Comparison of ENCODE assay signal across 8 cellular contexts in the genomic region with DNA sequence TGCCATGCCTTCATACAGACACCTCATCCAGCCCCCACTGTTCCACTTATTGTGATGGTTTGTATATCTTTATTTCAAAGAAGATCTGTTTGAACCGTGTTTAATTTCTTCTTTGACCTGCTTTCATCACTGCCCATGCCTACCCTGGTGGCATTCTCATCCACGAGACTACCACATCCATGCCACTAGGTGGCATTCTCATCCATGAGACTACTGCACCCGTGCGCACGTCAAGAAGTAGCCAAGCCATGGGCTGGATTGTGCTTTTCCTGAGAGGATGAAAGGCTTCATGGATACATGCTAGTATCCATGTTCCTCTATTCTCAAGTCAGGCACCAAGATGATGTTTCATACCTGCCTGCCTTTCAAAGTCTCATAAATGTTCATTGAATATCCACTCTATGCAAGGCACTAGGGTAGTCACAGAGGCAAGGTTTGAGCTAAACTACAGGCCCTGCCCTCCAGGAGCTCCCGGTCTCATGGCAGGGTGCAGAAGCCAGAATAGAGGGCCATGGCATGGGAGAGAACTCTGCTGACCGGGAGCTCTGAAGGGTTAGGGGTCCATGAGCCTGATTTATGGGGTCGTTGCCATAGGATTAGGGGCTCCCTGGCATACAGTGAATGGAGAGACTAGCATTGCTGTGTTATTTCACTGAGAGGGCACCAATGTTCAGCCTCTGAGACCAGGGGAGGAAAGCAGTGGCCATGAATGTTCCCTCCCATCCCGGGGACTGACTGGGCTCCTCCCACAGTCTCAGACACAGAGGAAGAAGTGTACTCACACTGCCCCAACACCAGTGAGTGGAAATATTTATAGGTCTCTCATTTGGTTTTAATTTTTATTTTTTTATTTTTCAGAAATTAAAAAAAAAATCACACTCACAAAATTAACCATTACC. TPM values are rescaled to one million over a fixed set of nuclear protein-coding genes. Genes with fewer than 3 reads are reported as not detected.
DNase-seq lines count a peak whose midpoint lies in the region; ATAC-seq, FAIRE-seq and TF ChIP-seq lines count a peak whose summit lies in the region.

No MANE protein-coding gene starts in this region.

- H3K36me3 Mint-ChIP-seq in activated CD8-positive, alpha-beta memory T cell treated with anti-CD3 and anti-CD28 coated beads, Interleukin-2, amount 10 ng/mL, durations not matched to agents 7 days and 5 days, result peaks cover 7% of the 10 kb centered on the region
- peaks cover 16% of the 10 kb centered on the region for H3K36me3 Mint-ChIP-seq in activated CD4-positive, alpha-beta memory T cell treated with anti-CD3 and anti-CD28 coated beads, Interleukin-2, amount 10 ng/mL, durations not matched to agents 7 days and 5 days (ENCODE audit: low read depth)
- H3K36me3 Mint-ChIP-seq in osteocyte (ENCODE audit: unreplicated experiment), result peaks cover 7% of the 10 kb centered on the region

- peak; percentile 66 for ATAC-seq in activated CD8-positive, alpha-beta memory T cell treated with anti-CD3 and anti-CD28 coated beads, Interleukin-2, amount 10 ng/mL, durations not matched to agents 7 days and 5 days

- H3K9me3 Mint-ChIP-seq in activated CD8-positive, alpha-beta memory T cell treated with anti-CD3 and anti-CD28 coated beads, Interleukin-2, amount 10 ng/mL, durations not matched to agents 7 days and 5 days (ENCODE audit: low read depth), result no peaks in the 10 kb centered on the region
- no peaks in the 10 kb centered on the region for H3K9me3 Mint-ChIP-seq in activated CD4-positive, alpha-beta memory T cell treated with anti-CD3 and anti-CD28 coated beads, Interleukin-2, amount 10 ng/mL, durations not matched to agents 7 days and 5 days
- H3K9me3 Mint-ChIP-seq in osteocyte (ENCODE audit: unreplicated experiment), result no peaks in the 10 kb centered on the region

- peak; percentile 48 for DNase-seq in activated CD8-positive, alpha-beta memory T cell treated with anti-CD3 and anti-CD28 coated beads, Interleukin-2, amount 10 ng/mL, durations not matched to agents 7 days and 5 days
- DNase-seq in activated CD8-positive, alpha-beta memory T cell treated with anti-CD3 and anti-CD28 coated beads, Interleukin-2, amount 50 U/mL, for 4 hours, result no peak
- peak; percentile 10 for DNase-seq in H54 (ENCODE audit: insufficient read length, low spot score)
- DNase-seq in NCI-H1930 (lab: John Stamatoyannopoulos, UW), result peak; percentile 24 to 28
- peak; percentile 25 for DNase-seq in activated CD4-positive, alpha-beta memory T cell treated with anti-CD3 and anti-CD28 coated beads, Interleukin-2, amount 10 ng/mL, durations not matched to agents 7 days and 5 days
- peak; percentile 62 for DNase-seq in fibroblast of villous mesenchyme (ENCODE audit: low read depth)
- no peak for DNase-seq in osteocyte (ENCODE audit: extremely low spot score, unreplicated experiment)
- no peak for DNase-seq in GOT3 (lab: John Stamatoyannopoulos, UW)

- H3K4me3 ChIP-seq in fibroblast of villous mesenchyme (ENCODE audit: low read depth, low read length), result no peak overlapping the region

- H3K27me3 Mint-ChIP-seq in activated CD8-positive, alpha-beta memory T cell treated with anti-CD3 and anti-CD28 coated beads, Interleukin-2, amount 10 ng/mL, durations not matched to agents 7 days and 5 days, result no peaks in the 10 kb centered on the region
- no peaks in the 10 kb centered on the region for H3K27me3 Mint-ChIP-seq in activated CD4-positive, alpha-beta memory T cell treated with anti-CD3 and anti-CD28 coated beads, Interleukin-2, amount 10 ng/mL, durations not matched to agents 7 days and 5 days
- H3K27me3 Mint-ChIP-seq in osteocyte (ENCODE audit: unreplicated experiment), result no peaks in the 10 kb centered on the region

- peak; percentile 96 for FAIRE-seq in H54 (lab: Jason Lieb, UNC)

- peaks cover 7% of the 10 kb centered on the region for H3K4me1 Mint-ChIP-seq in activated CD8-positive, alpha-beta memory T cell treated with anti-CD3 and anti-CD28 coated beads, Interleukin-2, amount 10 ng/mL, durations not matched to agents 7 days and 5 days
- peaks cover 4% of the 10 kb centered on the region for H3K4me1 Mint-ChIP-seq in activated CD4-positive, alpha-beta memory T cell treated with anti-CD3 and anti-CD28 coated beads, Interleukin-2, amount 10 ng/mL, durations not matched to agents 7 days and 5 days
- H3K4me1 Mint-ChIP-seq in osteocyte (ENCODE audit: unreplicated experiment), result peaks cover 33% of the 10 kb centered on the region

- TF ChIP-seq CTCF in fibroblast of villous mesenchyme (IDR thresholded peaks at IDR 0.05; ENCODE audit: insufficient read depth, low read depth, low read length) (peak; percentile 71), osteocyte (IDR thresholded peaks at IDR 0.05) (peak; percentile 80)

- no peak overlapping the region for H3K27ac Mint-ChIP-seq in activated CD8-positive, alpha-beta memory T cell treated with anti-CD3 and anti-CD28 coated beads, Interleukin-2, amount 10 ng/mL, durations not matched to agents 7 days and 5 days
- no peak overlapping the region for H3K27ac Mint-ChIP-seq in activated CD4-positive, alpha-beta memory T cell treated with anti-CD3 and anti-CD28 coated beads, Interleukin-2, amount 10 ng/mL, durations not matched to agents 7 days and 5 days
- peak overlapping the region; percentile 32 for H3K27ac Mint-ChIP-seq in osteocyte (ENCODE audit: unreplicated experiment)

- POLR2A ChIA-PET in activated CD4-positive, alpha-beta memory T cell treated with anti-CD3 and anti-CD28 coated beads, Interleukin-2, amount 10 ng/mL, durations not matched to agents 7 days and 5 days (lab: Charles Lee), result no interaction called here

- CTCF ChIA-PET in activated CD8-positive, alpha-beta memory T cell treated with anti-CD3 and anti-CD28 coated beads, Interleukin-2, amount 10 ng/mL, durations not matched to agents 7 days and 5 days (lab: Charles Lee), result interaction anchor here (0.7 kb wide), 1 partner anchor 402 kb away, joined by 4 read pairs; no protein-coding TSS in a partner anchor
- CTCF ChIA-PET in activated CD4-positive, alpha-beta memory T cell treated with anti-CD3 and anti-CD28 coated beads, Interleukin-2, amount 10 ng/mL, durations not matched to agents 7 days and 5 days (lab: Charles Lee), result no interaction called here

- no peak for TF ChIP-seq POLR2A in H54 (IDR thresholded peaks at IDR 0.05; ENCODE audit: low read depth, low read length)

- no peak overlapping the region for H3K4me3 Mint-ChIP-seq in activated CD8-positive, alpha-beta memory T cell treated with anti-CD3 and anti-CD28 coated beads, Interleukin-2, amount 10 ng/mL, durations not matched to agents 7 days and 5 days
- H3K4me3 Mint-ChIP-seq in activated CD4-positive, alpha-beta memory T cell treated with anti-CD3 and anti-CD28 coated beads, Interleukin-2, amount 10 ng/mL, durations not matched to agents 7 days and 5 days, result no peak overlapping the region
- H3K4me3 Mint-ChIP-seq in osteocyte (ENCODE audit: unreplicated experiment), result peak overlapping the region; percentile 52

RNA-seq across cellular contexts. Expression of gene EOLA2, which starts 24.8 kb away (rescaled TPM):
- 10 to 100 TPM; 53.4 to 73.7 TPM for total RNA-seq in activated CD8-positive, alpha-beta memory T cell treated with anti-CD3 and anti-CD28 coated beads, Interleukin-2, amount 10 ng/mL, durations not matched to agents 7 days and 5 days
- 10 to 100 TPM; 40.6 to 45.0 TPM for total RNA-seq in activated CD4-positive, alpha-beta memory T cell treated with anti-CD3 and anti-CD28 coated beads, Interleukin-2, amount 10 ng/mL, durations not matched to agents 7 days and 5 days
- total RNA-seq in fibroblast of villous mesenchyme (16.4 and 23.2 TPM in 2 replicates), osteocyte (34.5 and 39.3 TPM in 2 replicates)

RNA-seq across cellular contexts. Expression of gene HSFX4, which starts 33.7 kb away (rescaled TPM):
- under 1 TPM in 1 of 2 experiments, not detected in 1; 0.37 TPM for total RNA-seq in activated CD8-positive, alpha-beta memory T cell treated with anti-CD3 and anti-CD28 coated beads, Interleukin-2, amount 10 ng/mL, durations not matched to agents 7 days and 5 days
- total RNA-seq in activated CD4-positive, alpha-beta memory T cell treated with anti-CD3 and anti-CD28 coated beads, Interleukin-2, amount 10 ng/mL, durations not matched to agents 7 days and 5 days, result not detected
- total RNA-seq in fibroblast of villous mesenchyme, result not detected in 2 replicates
- total RNA-seq in osteocyte, result not detected in 2 replicates

Comparison
In these comparisons a context has a peak if more than half of its experiments do, and no peak if none do; other contexts are left out.
1. DNase-seq: peak in activated CD8-positive, alpha-beta memory T cell treated with anti-CD3 and anti-CD28 coated beads, Interleukin-2, amount 10 ng/mL, durations not matched to agents 7 days and 5 days (single experiment), H54 (single experiment), NCI-H1930 (2 of 2), activated CD4-positive, alpha-beta memory T cell treated with anti-CD3 and anti-CD28 coated beads, Interleukin-2, amount 10 ng/mL, durations not matched to agents 7 days and 5 days (single experiment) and fibroblast of villous mesenchyme (single experiment); none in activated CD8-positive, alpha-beta memory T cell treated with anti-CD3 and anti-CD28 coated beads, Interleukin-2, amount 50 U/mL, for 4 hours (single experiment), osteocyte (single experiment) and GOT3 (single experiment).